In genomic region chr1:10631121-10631810, GRCh38 we compare ENCODE assay signal across 1 cellular context.
TF ChIP-seq lines count a peak whose summit lies in the region.

No MANE protein-coding gene starts in this region.

TF ChIP-seq in H1, 55 proteins besides CTCF, POLR2A, EP300 and RAD21 (continued from another document):
- TF ChIP-seq CHD7 (IDR thresholded peaks at IDR 0.05; ENCODE audit: insufficient replicate concordance, low read length) (no peak), TBP (IDR thresholded peaks at IDR 0.05; ENCODE audit: low read depth, low read length) (no peak), BACH1 (IDR thresholded peaks at IDR 0.05; ENCODE audit: low read length) (no peak), MAX (IDR thresholded peaks at IDR 0.05) (no peak), TAF7 (optimal IDR thresholded peaks at IDR 0.05; ENCODE audit: borderline replicate concordance, low read depth, low read length) (no peak), KDM4A (IDR thresholded peaks at IDR 0.05; ENCODE audit: low read depth, low read length, severe bottlenecking) (no peak), ATF2 (IDR thresholded peaks at IDR 0.05; ENCODE audit: low read length) (no peak), NRF1 (IDR thresholded peaks at IDR 0.05; ENCODE audit: low read depth, low read length) (no peak), SAP30 (IDR thresholded peaks at IDR 0.05; ENCODE audit: insufficient read depth, insufficient replicate concordance, low read length) (no peak), TAF1 (IDR thresholded peaks at IDR 0.05; ENCODE audit: low read depth, low read length) (no peak), CREB1 (IDR thresholded peaks at IDR 0.05) (no peak), JUND (IDR thresholded peaks at IDR 0.05; ENCODE audit: low read length) (no peak), E2F6 (IDR thresholded peaks at IDR 0.05) (no peak), RNF2 (IDR thresholded peaks at IDR 0.05; ENCODE audit: borderline replicate concordance, low read depth, low read length, missing control alignments, poor library complexity, severe bottlenecking) (no peak)
